Comparison of ENCODE assay signal across 7 cellular contexts in the genomic region with DNA sequence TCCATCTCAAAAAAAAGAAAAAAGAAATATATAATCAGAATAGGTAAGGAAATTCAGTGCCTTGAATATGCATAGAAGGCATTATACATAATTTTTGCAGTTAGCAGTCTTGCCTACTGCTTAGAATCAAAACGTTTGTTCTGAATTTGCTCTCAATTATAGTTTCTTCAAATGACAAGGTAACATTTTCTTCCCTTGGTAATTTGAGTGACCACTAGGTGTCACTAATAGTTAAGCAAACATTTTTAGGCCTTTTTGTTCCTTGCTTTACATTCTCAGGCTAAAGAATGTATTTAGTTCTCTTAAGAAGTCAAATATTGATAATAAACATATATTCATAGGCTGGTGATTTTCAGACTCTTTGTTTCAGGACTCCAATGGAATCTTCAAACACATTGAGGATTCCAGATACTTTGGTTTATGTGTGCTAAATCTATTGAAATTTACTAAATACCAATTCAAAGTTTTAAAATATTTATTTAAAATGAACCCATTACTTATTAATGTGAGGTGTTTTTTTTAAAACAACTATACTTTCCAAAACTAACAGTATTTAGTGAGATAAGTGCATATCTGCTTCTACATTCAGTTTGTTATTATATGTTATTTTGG.
A peak's percentile ranks its signal among the peaks of the same experiment; 100 is the strongest.
DNase-seq lines count a peak whose midpoint lies in the region; ATAC-seq and TF ChIP-seq lines count a peak whose summit lies in the region.

No MANE protein-coding gene starts in this region.

- DNase-seq in GM03348 (ENCODE audit: low spot score) (peak; percentile 52), SW480 (ENCODE audit: low spot score) (peak; percentile 72), germinal center (ENCODE audit: low spot score) (peak; percentile 10), smooth muscle cell of the brain vasculature (ENCODE audit: low read depth, low spot score) (peak; percentile 23)

- TF ChIP-seq CTCF in LNCAP (IDR thresholded peaks at IDR 0.05) = peak; percentile 69

- ATAC-seq in GM21786 (IDR thresholded peaks at IDR 0.05; ENCODE audit: unreplicated experiment) (no peak), GM21528 (IDR thresholded peaks at IDR 0.05; ENCODE audit: low FRiP score, unreplicated experiment) (no peak)

Comparison
In these comparisons a context has a peak if more than half of its experiments do, and no peak if none do; other contexts are left out.
1. DNase-seq: peak in every context shown above with its lines; median percentile 72 in SW480; 52 in GM03348; 23 in smooth muscle cell of the brain vasculature; 10 in germinal center.